In genomic region chr3:37777835-37778234, GRCh38 we compare ENCODE assay signal across 27 cellular contexts.
DNase-seq lines count a peak whose midpoint lies in the region; ATAC-seq, FAIRE-seq and TF ChIP-seq lines count a peak whose summit lies in the region.
"Had no signal": no experiment of that assay in that cellular context is flagged by ENCODE, and none has a peak within 500 bp of the region (broad histone marks: within the 10 kb centered on the region; RNA-seq: fewer than 3 reads in every experiment).

No MANE protein-coding gene starts in this region.

- no peak for TF ChIP-seq CTCF in K562 (IDR thresholded peaks at IDR 0.05 in 2 of 3, conservative IDR thresholded peaks at IDR 0.05 in 1 of 3; ENCODE audit: insufficient read depth in 2 of 3, low read depth in 1 of 3, low read length in 3 of 3)
- TF ChIP-seq CTCF in endothelial cell (IDR thresholded peaks at IDR 0.05; ENCODE audit: unreplicated experiment), result no peak
- no peak for TF ChIP-seq CTCF in WERI-Rb-1 (IDR thresholded peaks at IDR 0.05; ENCODE audit: low read depth, low read length)

- H3K27ac Mint-ChIP-seq in activated naive CD4-positive, alpha-beta T cell treated with anti-CD3 and anti-CD28 coated beads, Interleukin-2, amount 50 U/mL, for 24 hours, result peak overlapping the region; percentile 19
- no peak overlapping the region for H3K27ac Mint-ChIP-seq in activated naive CD4-positive, alpha-beta T cell treated with anti-CD3 and anti-CD28 coated beads, Interleukin-2, amount 50 U/mL, for 72 hours
- H3K27ac Mint-ChIP-seq in endothelial cell (ENCODE audit: unreplicated experiment), result peak overlapping the region; percentile 31
- H3K27ac Mint-ChIP-seq: CD14-positive monocyte; CD4-positive, alpha-beta memory T cell; CD4-positive, CD25-positive, alpha-beta regulatory T cell; CD8-positive, alpha-beta memory T cell had no signal

- no peak overlapping the region for H3K4me3 ChIP-seq in K562
- no peak overlapping the region for H3K4me3 ChIP-seq in WERI-Rb-1 (ENCODE audit: low read depth, low read length)
- H3K4me3 ChIP-seq: BLaER1, GM12878 had no signal

- no peak for TF ChIP-seq EP300 in K562 (IDR thresholded peaks at IDR 0.05; ENCODE audit: low read length)

- H3K9me3 Mint-ChIP-seq in activated naive CD4-positive, alpha-beta T cell treated with anti-CD3 and anti-CD28 coated beads, Interleukin-2, amount 50 U/mL, for 24 hours, result peaks cover 6% of the 10 kb centered on the region
- H3K9me3 Mint-ChIP-seq in activated naive CD4-positive, alpha-beta T cell treated with anti-CD3 and anti-CD28 coated beads, Interleukin-2, amount 50 U/mL, for 72 hours, result peaks cover 0 to 6% of the 10 kb centered on the region in 2 donors
- H3K9me3 Mint-ChIP-seq in endothelial cell (ENCODE audit: unreplicated experiment), result no peaks in the 10 kb centered on the region

- no peak for FAIRE-seq in K562 (lab: Jason Lieb, UNC)
- FAIRE-seq: A204.1, GM12878, GM12892, GM18507 had no signal

- H3K27ac ChIP-seq in K562 (ENCODE audit: extremely low read depth, low read depth, low read length) (no peak overlapping the region), WERI-Rb-1 (no peak overlapping the region)
- H3K27ac ChIP-seq: BLaER1 had no signal

- H3K4me3 Mint-ChIP-seq in activated naive CD4-positive, alpha-beta T cell treated with anti-CD3 and anti-CD28 coated beads, Interleukin-2, amount 50 U/mL, for 24 hours, result no peak overlapping the region
- peak overlapping the region; percentile 74 for H3K4me3 Mint-ChIP-seq in endothelial cell (ENCODE audit: unreplicated experiment)
- H3K4me3 Mint-ChIP-seq: CD14-positive monocyte; CD4-positive, alpha-beta memory T cell; CD4-positive, CD25-positive, alpha-beta regulatory T cell; CD8-positive, alpha-beta memory T cell had no signal

- no peak for ATAC-seq in activated naive CD4-positive, alpha-beta T cell treated with anti-CD3 and anti-CD28 coated beads, Interleukin-2, amount 50 U/mL, for 72 hours
- ATAC-seq in K562, result no peak
- ATAC-seq: GM12878 had no signal

- BruUV-seq in K562 (replicated peaks; lab: Mats Ljungman, UMichigan), result no TSS peak

- H3K9me1 ChIP-seq in K562 (ENCODE audit: control insufficient read depth, insufficient read depth, low read length), result peaks cover 2% of the 10 kb centered on the region

- POLR2A ChIA-PET in K562 (lab: Yijun Ruan, JAX), result no interaction called here

- no peak for TF ChIP-seq RAD21 in K562 (CRISPR knock-in tag; conservative IDR thresholded peaks at IDR 0.05 in 1 of 2, IDR thresholded peaks at IDR 0.05 in 1 of 2)

- 0% methylated on average over 2 of the region's 2 CpGs for WGBS in K562 (ENCODE audit: insufficient coverage, low coverage, missing lambda C conversion rate)

- peaks cover 4% of the 10 kb centered on the region; the same call in 1 of the 2 replicates for H4K20me1 ChIP-seq in K562 (replicated peaks; ENCODE audit: control insufficient read depth, insufficient read depth, low read length)
- H4K20me1 ChIP-seq: BLaER1 had no signal

- no peak overlapping the region for H3K4me2 ChIP-seq in K562 (ENCODE audit: insufficient read depth, low read length)
- H3K4me2 ChIP-seq: BLaER1 had no signal

- TF ChIP-seq POLR2A in K562 (conservative IDR thresholded peaks at IDR 0.05), result no peak

- H3K9ac ChIP-seq in K562 (ENCODE audit: insufficient read depth in 1 of 2, low read depth in 2 of 2, low read length in 2 of 2), result no peak overlapping the region
- H3K9ac ChIP-seq: BLaER1 had no signal

- H3K27me3 ChIP-seq in K562 (ENCODE audit: control insufficient read depth in 2 of 2, insufficient read depth in 2 of 2, low read length in 2 of 2) (peaks cover 4 to 13% of the 10 kb centered on the region in 2 experiments; a peak in 4 of 5 replicates), WERI-Rb-1 (ENCODE audit: insufficient read depth, low read depth, severe bottlenecking) (no peaks in the 10 kb centered on the region)
- H3K27me3 ChIP-seq: BE2C, BLaER1 had no signal

- H3K36me3 ChIP-seq in K562 (ENCODE audit: control insufficient read depth, insufficient read depth, low read length), result no peaks in the 10 kb centered on the region
- no peaks in the 10 kb centered on the region; the same call in 1 of the 2 replicates for H3K36me3 ChIP-seq in WERI-Rb-1
- H3K36me3 ChIP-seq: BE2C, BLaER1 had no signal

- no peaks in the 10 kb centered on the region for H3K4me1 Mint-ChIP-seq in activated naive CD4-positive, alpha-beta T cell treated with anti-CD3 and anti-CD28 coated beads, Interleukin-2, amount 50 U/mL, for 24 hours
- peaks cover 6% of the 10 kb centered on the region for H3K4me1 Mint-ChIP-seq in endothelial cell (ENCODE audit: unreplicated experiment)
- H3K4me1 Mint-ChIP-seq: CD4-positive, alpha-beta memory T cell; CD4-positive, CD25-positive, alpha-beta regulatory T cell; CD8-positive, alpha-beta memory T cell had no signal

- intact Hi-C loops in K562 (cut with micrococcal nuclease), result loop anchor here (5.0 kb wide), 1 partner anchor 66 kb away; no protein-coding TSS in a partner anchor

- CTCF ChIA-PET in K562 (lab: Yijun Ruan, JAX; ENCODE audit: low intra/inter-chr PET ratio), result no interaction called here

- no peaks in the 10 kb centered on the region for H3K79me2 ChIP-seq in K562 (ENCODE audit: control insufficient read depth, insufficient read depth, low read length)

- no peak for DNase-seq in activated naive CD4-positive, alpha-beta T cell treated with anti-CD3 and anti-CD28 coated beads, Interleukin-2, amount 50 U/mL, for 72 hours (ENCODE audit: low spot score in 2 of 2)
- DNase-seq in K562 (ENCODE audit: extremely low read depth in 1 of 4, low spot score in 3 of 4) (no peak), endothelial cell (ENCODE audit: low spot score) (no peak), WERI-Rb-1 (no peak)
- DNase-seq in stimulated activated CD4-positive, alpha-beta T cell treated with anti-CD3 and anti-CD28 coated beads, Interleukin-4, amount 100 ng/mL, for 4 hours, result no peak
- DNase-seq: 8988T; ACHN; BE2C; C1 segment of cervical spinal cord; CD4-positive, alpha-beta memory T cell; CD4-positive, CD25-positive, alpha-beta regulatory T cell; CD8-positive, alpha-beta memory T cell; COR-L47; DMS 273 treated with DMSO at 0.1 percent for 48 hours; DMS153; DMS53; DMS79; DND-41; EL; GDM1 had no signal

- no peaks in the 10 kb centered on the region for H3K4me1 ChIP-seq in K562 (replicated peaks in 1 of 2; ENCODE audit: control insufficient read depth in 2 of 2, insufficient read depth in 2 of 2, low read length in 2 of 2)
- H3K4me1 ChIP-seq: BE2C had no signal

- in situ Hi-C loops in K562 (cut with MboI), result loop anchor here (10.0 kb wide), 1 partner anchor 1033 kb away; no protein-coding TSS in a partner anchor

- no peaks in the 10 kb centered on the region for H3K36me3 Mint-ChIP-seq in activated naive CD4-positive, alpha-beta T cell treated with anti-CD3 and anti-CD28 coated beads, Interleukin-2, amount 50 U/mL, for 24 hours
- H3K36me3 Mint-ChIP-seq in activated naive CD4-positive, alpha-beta T cell treated with anti-CD3 and anti-CD28 coated beads, Interleukin-2, amount 50 U/mL, for 72 hours, result no peaks in the 10 kb centered on the region
- peaks cover 47% of the 10 kb centered on the region for H3K36me3 Mint-ChIP-seq in endothelial cell (ENCODE audit: low read depth, unreplicated experiment)
- H3K36me3 Mint-ChIP-seq: CD14-positive monocyte; CD4-positive, alpha-beta memory T cell; CD4-positive, CD25-positive, alpha-beta regulatory T cell; CD8-positive, alpha-beta memory T cell had no signal

- no peak overlapping the region for H2AFZ ChIP-seq in K562 (ENCODE audit: low read depth, low read length)

- peaks cover 3% of the 10 kb centered on the region for H3K27me3 Mint-ChIP-seq in activated naive CD4-positive, alpha-beta T cell treated with anti-CD3 and anti-CD28 coated beads, Interleukin-2, amount 50 U/mL, for 24 hours
- peaks cover 2% of the 10 kb centered on the region for H3K27me3 Mint-ChIP-seq in endothelial cell (ENCODE audit: unreplicated experiment)

- H3K9me3 ChIP-seq in K562 (replicated peaks; ENCODE audit: control insufficient read depth, insufficient read depth, low read depth, low read length) (peaks cover 5% of the 10 kb centered on the region; the same call in 1 of the 2 replicates), WERI-Rb-1 (ENCODE audit: severe bottlenecking) (peaks cover 5% of the 10 kb centered on the region)
- H3K9me3 ChIP-seq: BE2C had no signal

TF ChIP-seq in K562, 482 proteins besides CTCF, POLR2A, EP300 and RAD21 (continues in another document):
- TF ChIP-seq AFF1 (IDR thresholded peaks at IDR 0.05; ENCODE audit: low read depth in 1 of 2, partially characterized antibody in 2 of 2) (no peak), SRSF7 (optimal IDR thresholded peaks at IDR 0.05; ENCODE audit: low read depth, low read length) (no peak), LARP7 (IDR thresholded peaks at IDR 0.05) (no peak), ZNF146 (CRISPR knock-in tag; IDR thresholded peaks at IDR 0.05; ENCODE audit: unreplicated experiment) (peak; percentile 86), KDM1A (IDR thresholded peaks at IDR 0.05) (0 out of 4 replicates have a peak, but pooled peaks of 1 of the 2 experiments have one; percentile 23), ZFP36 (IDR thresholded peaks at IDR 0.05; ENCODE audit: low read depth, low read length, partially characterized antibody) (no peak), PHF8 (IDR thresholded peaks at IDR 0.05; ENCODE audit: borderline replicate concordance, low read length) (no peak)

Comparison
In these comparisons a context has a peak if more than half of its experiments do, and no peak if none do; other contexts are left out.
1. H3K27ac Mint-ChIP-seq: peak in activated naive CD4-positive, alpha-beta T cell treated with anti-CD3 and anti-CD28 coated beads, Interleukin-2, amount 50 U/mL, for 24 hours (single experiment) and endothelial cell (single experiment); none in activated naive CD4-positive, alpha-beta T cell treated with anti-CD3 and anti-CD28 coated beads, Interleukin-2, amount 50 U/mL, for 72 hours (0 of 2).